Comparison of ENCODE assay signal across 10 cellular contexts in genomic region chr17:27559996-27560481, GRCh38.
DNase-seq lines count a peak whose midpoint lies in the region; ATAC-seq and TF ChIP-seq lines count a peak whose summit lies in the region.
"Had no signal": no experiment of that assay in that cellular context is flagged by ENCODE, and none has a peak within 500 bp of the region (broad histone marks: within the 10 kb centered on the region; RNA-seq: fewer than 3 reads in every experiment).

No MANE protein-coding gene starts in this region.

- H3K4me3 ChIP-seq in gastroesophageal sphincter (peak overlapping the region in 1 of 2 donors; percentile 29), sigmoid colon (peak overlapping the region in 2 of 4 donors; percentile 6 to 9)

- TF ChIP-seq CTCF in RWPE1 (conservative IDR thresholded peaks at IDR 0.05; ENCODE audit: low read depth) (no peak), gastroesophageal sphincter (IDR thresholded peaks at IDR 0.05) (no peak), sigmoid colon (IDR thresholded peaks at IDR 0.05) (no peak)

- DNase-seq in Daoy (ENCODE audit: low read depth) (peak; percentile 89), RWPE1 (ENCODE audit: low spot score) (peak; percentile 45), sigmoid colon (peak; percentile 74)
- no peak for DNase-seq in activated CD4-positive, alpha-beta T cell treated with anti-CD3 and anti-CD28 coated beads, Interleukin-2, amount 50 U/mL, for 48 hours
- DNase-seq: activated CD4-positive, alpha-beta T cell treated with anti-CD3 and anti-CD28 coated beads, Interleukin-2, amount 50 U/mL, for 4 hours; stimulated activated CD4-positive, alpha-beta T cell treated with anti-CD3 and anti-CD28 coated beads, Interleukin-12 subunit alpha, Interleukin-12 subunit beta, amount 100 ng/mL, for 4 hours had no signal

- TF ChIP-seq POLR2A in gastroesophageal sphincter (IDR thresholded peaks at IDR 0.05) (no peak), sigmoid colon (IDR thresholded peaks at IDR 0.05) (no peak)

- no peaks in the 10 kb centered on the region for H3K9me3 ChIP-seq in gastroesophageal sphincter
- H3K9me3 ChIP-seq in sigmoid colon = no peaks in the 10 kb centered on the region

- peak overlapping the region; percentile 77 for H3K27ac ChIP-seq in RWPE1
- peak overlapping the region in 3 of 4 donors; percentile 63 to 68 (median 64) for H3K27ac ChIP-seq in gastroesophageal sphincter
- peak overlapping the region in 3 of 4 donors; percentile 18 to 63 (median 57) for H3K27ac ChIP-seq in sigmoid colon

- peak; percentile 77 for ATAC-seq in gastroesophageal sphincter
- ATAC-seq in GM21423 (IDR thresholded peaks at IDR 0.05; ENCODE audit: unreplicated experiment) = no peak
- ATAC-seq in HG03571 (IDR thresholded peaks at IDR 0.05; ENCODE audit: unreplicated experiment) = no peak
- no peak for ATAC-seq in GM18907 (IDR thresholded peaks at IDR 0.05; ENCODE audit: unreplicated experiment)

- intact Hi-C loops in sigmoid colon (cut with DNase I) = no loop called here

- H3K27me3 ChIP-seq in gastroesophageal sphincter (no peaks in the 10 kb centered on the region), sigmoid colon (no peaks in the 10 kb centered on the region)

- H3K36me3 ChIP-seq in gastroesophageal sphincter = no peaks in the 10 kb centered on the region
- no peaks in the 10 kb centered on the region for H3K36me3 ChIP-seq in sigmoid colon

- WGBS in gastroesophageal sphincter (ENCODE audit: low coverage in 1 of 2), 2 donors = 21 to 28% methylated on average over 8 to 10 of the region's 11 CpGs
- WGBS in sigmoid colon, 2 donors = 12 to 44% methylated on average over 11 of the region's 11 CpGs

- POLR2A ChIA-PET in RWPE1 (lab: Yijun Ruan, JAX; ENCODE audit: low non-redundant PET) = no interaction called here

- TF ChIP-seq EP300 in gastroesophageal sphincter (IDR thresholded peaks at IDR 0.05) (no peak), sigmoid colon (IDR thresholded peaks at IDR 0.05) (no peak)

- CTCF ChIA-PET in RWPE1 (lab: Yijun Ruan, JAX) = interaction anchor here (0.6 to 1.0 kb wide), 2 partner anchors 14 to 68 kb away, joined by 3 to 5 read pairs; no protein-coding TSS in a partner anchor

- H3K4me1 ChIP-seq in gastroesophageal sphincter = peaks cover 0 to 28% (median 16%) of the 10 kb centered on the region in 3 donors
- peaks cover 0 to 21% (median 20%) of the 10 kb centered on the region in 4 donors for H3K4me1 ChIP-seq in sigmoid colon

Comparison
In these comparisons a context has a peak if more than half of its experiments do, and no peak if none do; other contexts are left out.
1. DNase-seq: peak in Daoy (single experiment), RWPE1 (single experiment) and sigmoid colon (single experiment); none in activated CD4-positive, alpha-beta T cell treated with anti-CD3 and anti-CD28 coated beads, Interleukin-2, amount 50 U/mL, for 48 hours (0 of 2).
2. Peak in every context shown above with its lines, with median percentiles within 50 percentile points of each other: H3K27ac ChIP-seq.